10 cellular contexts compared by ENCODE assay signal in genomic region chr9:132350861-132351315, GRCh38. TPM values are rescaled to one million over a fixed set of nuclear protein-coding genes. Genes with fewer than 3 reads are reported as not detected.
DNase-seq lines count a peak whose midpoint lies in the region; ATAC-seq and TF ChIP-seq lines count a peak whose summit lies in the region.
"Had no signal": no experiment of that assay in that cellular context is flagged by ENCODE, and none has a peak within 500 bp of the region (broad histone marks: within the 10 kb centered on the region; RNA-seq: fewer than 3 reads in every experiment).

No MANE protein-coding gene starts in this region.

- POLR2A ChIA-PET in A673 (lab: Charles Lee; ENCODE audit: low non-redundant PET) = no interaction called here
- POLR2A ChIA-PET in activated CD4-positive, alpha-beta memory T cell treated with anti-CD3 and anti-CD28 coated beads, Interleukin-2, amount 10 ng/mL, durations not matched to agents 7 days and 5 days (lab: Charles Lee) = interaction anchor here (0.7 to 5.8 kb wide), 12 partner anchors 22 to 1226 kb away, joined by 3 to 62 read pairs (median 4); partner anchors contain the start of genes DDX31, GTF3C4, NUP214 and TTF1

- no peak for DNase-seq in A673 (ENCODE audit: low spot score)
- peak; percentile 32 for DNase-seq in GM19238 (ENCODE audit: insufficient read length, low spot score)
- peak; percentile 42 for DNase-seq in activated CD4-positive, alpha-beta memory T cell treated with anti-CD3 and anti-CD28 coated beads, Interleukin-2, amount 10 ng/mL, durations not matched to agents 7 days and 5 days
- DNase-seq in kidney glomerular epithelial cell (lab: John Stamatoyannopoulos, UW) = peak; percentile 40
- no peak for DNase-seq in DMS53 treated with DMSO at 0.1 percent for 48 hours (lab: John Stamatoyannopoulos, UW; ENCODE audit: unreplicated experiment)
- no peak for DNase-seq in foreskin melanocyte
- DNase-seq: brain microvascular endothelial cell had no signal

- H3K27me3 ChIP-seq in A673 (replicated peaks; ENCODE audit: insufficient read depth, low read depth, low read length, poor library complexity) = no peaks in the 10 kb centered on the region
- H3K27me3 ChIP-seq: brain microvascular endothelial cell had no signal

- no peaks in the 10 kb centered on the region for H3K9me3 ChIP-seq in A673 (ENCODE audit: low read depth, low read length, poor library complexity, severe bottlenecking)

- peak overlapping the region; percentile 11 for H3K4me3 ChIP-seq in A673 (ENCODE audit: low read depth, low read length, poor library complexity, severe bottlenecking)

- CTCF ChIA-PET in A673 (lab: Charles Lee) = no interaction called here
- CTCF ChIA-PET in activated CD4-positive, alpha-beta memory T cell treated with anti-CD3 and anti-CD28 coated beads, Interleukin-2, amount 10 ng/mL, durations not matched to agents 7 days and 5 days (lab: Charles Lee) = interaction anchor here (0.7 to 1.9 kb wide), 6 partner anchors 22 to 113 kb away, joined by 3 to 6 read pairs (median 4); no protein-coding TSS in a partner anchor

- H3K27ac ChIP-seq in A673 (ENCODE audit: low read depth, low read length, poor library complexity, severe bottlenecking) = peak overlapping the region; percentile 50
- H3K27ac ChIP-seq: brain microvascular endothelial cell had no signal

- H3K4me1 Mint-ChIP-seq in activated CD4-positive, alpha-beta memory T cell treated with anti-CD3 and anti-CD28 coated beads, Interleukin-2, amount 10 ng/mL, durations not matched to agents 7 days and 5 days = peaks cover 58% of the 10 kb centered on the region

- H3K27me3 Mint-ChIP-seq in activated CD4-positive, alpha-beta memory T cell treated with anti-CD3 and anti-CD28 coated beads, Interleukin-2, amount 10 ng/mL, durations not matched to agents 7 days and 5 days = no peaks in the 10 kb centered on the region

- H3K9me3 Mint-ChIP-seq in activated CD4-positive, alpha-beta memory T cell treated with anti-CD3 and anti-CD28 coated beads, Interleukin-2, amount 10 ng/mL, durations not matched to agents 7 days and 5 days = no peaks in the 10 kb centered on the region
- H3K9me3 Mint-ChIP-seq: neural crest cell had no signal

- peaks cover 21% of the 10 kb centered on the region for H3K4me1 ChIP-seq in A673 (ENCODE audit: insufficient read depth, low read length, poor library complexity, severe bottlenecking)

- H3K36me3 Mint-ChIP-seq in activated CD4-positive, alpha-beta memory T cell treated with anti-CD3 and anti-CD28 coated beads, Interleukin-2, amount 10 ng/mL, durations not matched to agents 7 days and 5 days (ENCODE audit: low read depth) = peaks cover 71% of the 10 kb centered on the region

- H3K36me3 ChIP-seq in A673 (ENCODE audit: insufficient read depth, low read length, poor library complexity, severe bottlenecking) = peaks cover 74% of the 10 kb centered on the region

- peak overlapping the region; percentile 86 for H3K4me3 Mint-ChIP-seq in activated CD4-positive, alpha-beta memory T cell treated with anti-CD3 and anti-CD28 coated beads, Interleukin-2, amount 10 ng/mL, durations not matched to agents 7 days and 5 days

- no TSS peak for BruUV-seq in A673 (replicated peaks; lab: Mats Ljungman, UMichigan)

- TF ChIP-seq CTCF in A673 (conservative IDR thresholded peaks at IDR 0.05; ENCODE audit: low read depth, low read length) = no peak

- intact Hi-C loops in A673 (cut with micrococcal nuclease; ENCODE audit: unreplicated experiment) = no loop called here

- peak overlapping the region; percentile 88 for H3K27ac Mint-ChIP-seq in activated CD4-positive, alpha-beta memory T cell treated with anti-CD3 and anti-CD28 coated beads, Interleukin-2, amount 10 ng/mL, durations not matched to agents 7 days and 5 days

- ATAC-seq in GM19035 (IDR thresholded peaks at IDR 0.05; ENCODE audit: unreplicated experiment) (no peak), HG03108 (IDR thresholded peaks at IDR 0.05; ENCODE audit: unreplicated experiment) (no peak)

RNA-seq across cellular contexts. Expression of gene SETX, which starts 3.9 kb away (rescaled TPM):
- 41.4 and 42.5 TPM in 2 replicates for total RNA-seq in A673 (2021)
- 10 to 100 TPM; 63.7 to 69.4 TPM for total RNA-seq in activated CD4-positive, alpha-beta memory T cell treated with anti-CD3 and anti-CD28 coated beads, Interleukin-2, amount 10 ng/mL, durations not matched to agents 7 days and 5 days

RNA-seq across cellular contexts. Expression of gene TTF1, which starts 55.8 kb away (rescaled TPM):
- 27.2 and 27.5 TPM in 2 replicates for total RNA-seq in A673 (2021)
- 10 to 100 TPM; 24.5 to 26.1 TPM for total RNA-seq in activated CD4-positive, alpha-beta memory T cell treated with anti-CD3 and anti-CD28 coated beads, Interleukin-2, amount 10 ng/mL, durations not matched to agents 7 days and 5 days

RNA-seq across cellular contexts. Expression of gene CFAP77, which starts 59.1 kb away (rescaled TPM):
- not detected in 2 replicates for total RNA-seq in A673 (2021)
- total RNA-seq in activated CD4-positive, alpha-beta memory T cell treated with anti-CD3 and anti-CD28 coated beads, Interleukin-2, amount 10 ng/mL, durations not matched to agents 7 days and 5 days = not detected

Comparison
In these comparisons a context has a peak if more than half of its experiments do, and no peak if none do; other contexts are left out.
1. DNase-seq: peak in GM19238 (single experiment), activated CD4-positive, alpha-beta memory T cell treated with anti-CD3 and anti-CD28 coated beads, Interleukin-2, amount 10 ng/mL, durations not matched to agents 7 days and 5 days (single experiment) and kidney glomerular epithelial cell (single experiment); none in A673 (single experiment), DMS53 treated with DMSO at 0.1 percent for 48 hours (single experiment) and foreskin melanocyte (single experiment).